In genomic region chr3:168714609-168715240, GRCh38 we compare ENCODE assay signal across 12 cellular contexts.
DNase-seq lines count a peak whose midpoint lies in the region; ATAC-seq and TF ChIP-seq lines count a peak whose summit lies in the region.
"Had no signal": no experiment of that assay in that cellular context is flagged by ENCODE, and none has a peak within 500 bp of the region (broad histone marks: within the 10 kb centered on the region; RNA-seq: fewer than 3 reads in every experiment).

No MANE protein-coding gene starts in this region.

- no peak for TF ChIP-seq CTCF in GM12864 (IDR thresholded peaks at IDR 0.05; ENCODE audit: low read depth, low read length, missing control alignments)

- ATAC-seq in GM19372 (IDR thresholded peaks at IDR 0.05; ENCODE audit: low read depth, unreplicated experiment) (peak; percentile 97), HG02642 (IDR thresholded peaks at IDR 0.05; ENCODE audit: poor library complexity, unreplicated experiment) (peak; percentile 95), HG03354 (IDR thresholded peaks at IDR 0.05; ENCODE audit: poor library complexity, severe bottlenecking, unreplicated experiment) (peak; percentile 97)
- ATAC-seq: A549; activated T-cell treated with anti-CD3 and anti-CD28 coated beads, Interleukin-2, amount 50 U/mL, for 72 hours; right cardiac atrium; upper lobe of right lung had no signal

- DNase-seq in GM12864 (ENCODE audit: low read depth) (peak; percentile 16), HPDE6-E6E7 (ENCODE audit: extremely low spot score) (no peak), ureter (ENCODE audit: low spot score) (no peak), NCI-H345 (lab: John Stamatoyannopoulos, UW) (no peak)
- no peak for DNase-seq in NK-92 treated with Interleukin-12 subunit alpha and Interleukin-12 subunit beta, amount 100 ng/mL, for 24 hours (lab: John Stamatoyannopoulos, UW)
- DNase-seq: activated T-cell treated with anti-CD3 and anti-CD28 coated beads, Interleukin-2, amount 50 U/mL, for 72 hours; right cardiac atrium; upper lobe of right lung had no signal

- no peak overlapping the region for H3K4me3 ChIP-seq in GM12864 (ENCODE audit: low read depth, low read length)
- H3K4me3 ChIP-seq: A549, upper lobe of right lung had no signal
